Comparison of ENCODE assay signal across 7 cellular contexts in genomic region chr19:12825259-12826131, GRCh38. TPM values are rescaled to one million over a fixed set of nuclear protein-coding genes. Genes with fewer than 3 reads are reported as not detected.
A peak's percentile ranks its signal among the peaks of the same experiment; 100 is the strongest.
DNase-seq lines count a peak whose midpoint lies in the region; TF ChIP-seq lines count a peak whose summit lies in the region.

No MANE protein-coding gene starts in this region.

- H3K36me3 Mint-ChIP-seq in brain (no peaks in the 10 kb centered on the region), nephron progenitor cell (ENCODE audit: low read depth) (no peaks in the 10 kb centered on the region)

- no peaks in the 10 kb centered on the region for H3K9me3 ChIP-seq in tibial artery

- intact Hi-C loops in tibial artery (cut with DNase I; ENCODE audit: low total_unique reads), result no loop called here

- peak overlapping the region in 3 of 5 experiments; percentile 54 to 76 (median 73) for H3K4me3 Mint-ChIP-seq in brain
- H3K4me3 Mint-ChIP-seq in nephron progenitor cell, result peak overlapping the region; percentile 52

- H3K36me3 ChIP-seq in tibial artery, result no peaks in the 10 kb centered on the region

- in situ Hi-C loops in KBM-7 (cut with MboI; ENCODE audit: low pct_unique_long_range_greater_than_20kb, low sequenced_read_pairs), result no loop called here

- H3K4me3 ChIP-seq in tibial artery, result no peak overlapping the region

- H3K4me1 ChIP-seq in tibial artery, result peaks cover 0 to 10% (median 3%) of the 10 kb centered on the region in 4 donors

- H3K27me3 ChIP-seq in tibial artery, result peaks cover 3 to 80% of the 10 kb centered on the region in 2 donors

- H3K27ac Mint-ChIP-seq in brain, result no peak overlapping the region
- no peak overlapping the region for H3K27ac Mint-ChIP-seq in nephron progenitor cell

- peak; percentile 26 to 64 for TF ChIP-seq CTCF in brain (conservative IDR thresholded peaks at IDR 0.05)
- TF ChIP-seq CTCF in nephron progenitor cell (IDR thresholded peaks at IDR 0.05), result peak; percentile 72
- TF ChIP-seq CTCF in tibial artery (IDR thresholded peaks at IDR 0.05), result no peak

- H3K9me3 Mint-ChIP-seq in brain (peaks cover 0 to 13% (median 3%) of the 10 kb centered on the region in 5 experiments), nephron progenitor cell (peaks cover 8% of the 10 kb centered on the region)

- no peak overlapping the region for H3K27ac ChIP-seq in tibial artery

- peak; percentile 90 for DNase-seq in ELF-1 (ENCODE audit: low read depth, low spot score)
- peak; percentile 67 for DNase-seq in KBM-7
- DNase-seq in nephron progenitor cell, result peak; percentile 84
- DNase-seq in GM19240 (ENCODE audit: insufficient read length, low spot score), result no peak
- no peak for DNase-seq in dedifferentiated amniotic fluid mesenchymal stem cell (ENCODE audit: extremely low spot score)
- no peak for DNase-seq in tibial artery

- H3K4me1 Mint-ChIP-seq in brain (peaks cover 5% of the 10 kb centered on the region), nephron progenitor cell (peaks cover 5% of the 10 kb centered on the region)

- peaks cover 51% of the 10 kb centered on the region for H3K27me3 Mint-ChIP-seq in brain
- H3K27me3 Mint-ChIP-seq in nephron progenitor cell (ENCODE audit: low read depth, poor library complexity), result peaks cover 67% of the 10 kb centered on the region

RNA-seq across cellular contexts. Expression of gene RTBDN, which starts 8.9 kb away (rescaled TPM):
- 20.0 TPM for polyA plus RNA-seq in brain (ENCODE audit: insufficient read depth, low read depth, low replicate concordance)

RNA-seq across cellular contexts. Expression of gene MAST1, which starts 12.8 kb away (rescaled TPM):
- 33.7 TPM for polyA plus RNA-seq in brain (ENCODE audit: insufficient read depth, low read depth, low replicate concordance)

RNA-seq across cellular contexts. Expression of gene RNASEH2A, which starts 19.1 kb away (rescaled TPM):
- polyA plus RNA-seq in brain (ENCODE audit: insufficient read depth, low read depth, low replicate concordance), result 119 TPM

RNA-seq across cellular contexts. Expression of gene THSD8, which starts 23.6 kb away (rescaled TPM):
- 48.0 TPM for polyA plus RNA-seq in brain (ENCODE audit: insufficient read depth, low read depth, low replicate concordance)

RNA-seq across cellular contexts. Expression of gene PRDX2, which starts 23.9 kb away (rescaled TPM):
- 1,078 TPM for polyA plus RNA-seq in brain (ENCODE audit: insufficient read depth, low read depth, low replicate concordance)

Comparison
In these comparisons a context has a peak if more than half of its experiments do, and no peak if none do; other contexts are left out.
1. DNase-seq: peak in ELF-1 (single experiment), KBM-7 (single experiment) and nephron progenitor cell (single experiment); none in GM19240 (single experiment), dedifferentiated amniotic fluid mesenchymal stem cell (single experiment) and tibial artery (0 of 2).
2. CTCF ChIP-seq: peak in brain (2 of 2) and nephron progenitor cell (single experiment); none in tibial artery (0 of 2).